Comparison of ENCODE assay signal across 1 cellular context in genomic region chr3:119662604-119663377, GRCh38.
TF ChIP-seq lines count a peak whose summit lies in the region.

No MANE protein-coding gene starts in this region.

TF ChIP-seq in IMR-90, 13 proteins besides CTCF, POLR2A, EP300 and RAD21:
- TF ChIP-seq FOS (IDR thresholded peaks at IDR 0.05; ENCODE audit: low read depth, low read length) = no peak
- no peak for TF ChIP-seq RCOR1 (IDR thresholded peaks at IDR 0.05; ENCODE audit: insufficient replicate concordance, low read length)
- no peak for TF ChIP-seq RFX5 (IDR thresholded peaks at IDR 0.05; ENCODE audit: low read depth, low read length)
- TF ChIP-seq USF2 (IDR thresholded peaks at IDR 0.05; ENCODE audit: low read depth, low read length) = no peak
